ENCODE assay signal across 8 cellular contexts in the genomic region with DNA sequence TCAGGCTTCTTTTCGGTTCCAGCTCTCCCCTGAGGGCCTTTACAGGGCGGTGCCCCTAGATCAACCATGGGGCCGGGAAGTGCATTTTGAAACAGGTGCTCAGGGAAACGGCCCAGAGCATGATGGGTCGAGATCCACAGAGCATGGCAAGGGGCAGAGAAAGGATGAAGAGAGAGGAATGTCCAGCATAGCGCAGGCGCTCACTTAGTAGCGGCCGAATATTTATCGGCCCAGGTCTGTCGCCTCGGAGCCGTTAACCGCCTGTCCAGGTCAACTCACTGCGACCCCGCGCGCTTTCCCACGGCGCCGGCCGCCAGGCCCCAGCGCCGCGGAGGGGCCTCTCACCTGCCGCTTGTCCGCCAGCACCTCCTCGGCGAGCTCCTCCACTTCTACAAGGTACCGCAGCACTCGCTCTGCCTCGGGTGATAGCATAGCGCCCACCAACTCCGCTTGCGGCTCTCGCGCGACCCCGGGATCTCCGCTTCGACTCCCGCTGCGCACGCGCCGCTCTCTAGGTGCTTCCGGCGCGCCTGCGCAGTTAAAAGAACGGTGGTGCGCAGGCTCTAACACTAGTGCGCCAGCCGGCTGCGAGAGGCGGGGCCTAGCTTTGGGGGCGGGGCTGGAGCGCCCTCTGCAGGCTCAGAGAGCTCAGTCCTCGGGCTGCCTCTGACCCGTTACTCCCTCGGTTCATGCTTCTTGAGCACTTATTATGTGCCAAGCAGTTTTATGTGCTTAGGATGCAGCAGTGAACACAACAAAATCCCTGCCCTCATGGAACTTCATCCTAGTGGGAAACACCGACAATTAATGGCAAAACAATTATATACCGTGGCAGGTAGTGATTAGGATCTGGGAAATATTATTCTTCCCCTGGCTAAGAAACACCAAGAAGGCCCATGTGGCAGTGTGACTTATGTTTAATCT. TPM values are rescaled to one million over a fixed set of nuclear protein-coding genes. Genes with fewer than 3 reads are reported as not detected.
DNase-seq lines count a peak whose midpoint lies in the region; ATAC-seq, FAIRE-seq and TF ChIP-seq lines count a peak whose summit lies in the region.

A gene (minus strand): TSS at position 517 of the 924 bp plus-strand sequence. CDS start 85 bp downstream, at position 432.

- ATAC-seq in GM21367 (IDR thresholded peaks at IDR 0.05; ENCODE audit: unreplicated experiment), result peak; percentile 80

- no peak within 1 kb of the TSS for H2BK120ac ChIP-seq in H1 (replicated peaks; ENCODE audit: low read depth, low read length)
- H2BK120ac ChIP-seq in mesenchymal stem cell (ENCODE audit: low read depth, low read length), result peak within 1 kb of the TSS; percentile 19

- H3K9ac ChIP-seq in H1 (replicated peaks in 1 of 4; ENCODE audit: extremely low read depth in 1 of 4, low read depth in 3 of 4, low read length in 3 of 4) (peak within 1 kb of the TSS; percentile 73 to 84 (median 77)), mesenchymal stem cell (ENCODE audit: low read length) (peak within 1 kb of the TSS; percentile 94)

- FAIRE-seq in H1 (lab: Jason Lieb, UNC), result peak; percentile 89

- POLR2A ChIA-PET in H1 (lab: Charles Lee; ENCODE audit: partially characterized antibody), result interaction anchor here (0.6 to 2.2 kb wide), 16 partner anchors 9 to 101 kb away, joined by 3 to 15 read pairs (median 4); no protein-coding TSS in a partner anchor

- H3K79me2 ChIP-seq in H1 (ENCODE audit: control insufficient read depth in 1 of 2, insufficient read depth in 2 of 2, low read length in 2 of 2), result peaks cover 7 to 21% of the 10 kb centered on the region in 2 experiments; a peak in 3 of 4 replicates

- H2AK5ac ChIP-seq in H1 (ENCODE audit: low read depth, low read length), result no peak within 1 kb of the TSS
- no peak within 1 kb of the TSS for H2AK5ac ChIP-seq in mesenchymal stem cell (ENCODE audit: low read length, severe bottlenecking)

- H3K27ac ChIP-seq in H1 (ENCODE audit: low read depth, low read length) (peak within 1 kb of the TSS; percentile 22), mesenchymal stem cell (ENCODE audit: low read length, poor library complexity, severe bottlenecking) (no peak within 1 kb of the TSS)

- H3K79me1 ChIP-seq in H1 (ENCODE audit: low read depth, low read length), result no peaks in the 10 kb centered on the region; the same call in 1 of the 2 replicates
- peaks cover 28% of the 10 kb centered on the region for H3K79me1 ChIP-seq in mesenchymal stem cell (replicated peaks; ENCODE audit: low read length, poor library complexity, severe bottlenecking)

- H2AFZ ChIP-seq in H1 (ENCODE audit: low read length) (peak within 1 kb of the TSS; percentile 41; the same call in 1 of the 2 replicates), mesenchymal stem cell (ENCODE audit: low read depth, low read length) (peak within 1 kb of the TSS; percentile 77)

- no peak within 1 kb of the TSS for H3K14ac ChIP-seq in H1 (ENCODE audit: insufficient read length)
- peak within 1 kb of the TSS in 1 of 2 experiments; percentile 46 for H3K14ac ChIP-seq in mesenchymal stem cell (ENCODE audit: low read length in 2 of 2)

- H3K27me3 ChIP-seq in H1 (replicated peaks in 1 of 4; ENCODE audit: control insufficient read depth in 3 of 4, extremely low read depth in 1 of 4, insufficient read depth in 3 of 4, low read length in 3 of 4) (no peaks in the 10 kb centered on the region), mesenchymal stem cell (ENCODE audit: control insufficient read depth in 1 of 2, insufficient read depth in 1 of 2, low read length in 2 of 2) (peaks cover 24 to 28% of the 10 kb centered on the region in 2 experiments)

- H2BK12ac ChIP-seq in H1 (ENCODE audit: low read depth, low read length), result no peak within 1 kb of the TSS
- H2BK12ac ChIP-seq in mesenchymal stem cell (ENCODE audit: low read length in 2 of 2), result no peak within 1 kb of the TSS

- H2BK15ac ChIP-seq in H1 (ENCODE audit: low read length), result no peak within 1 kb of the TSS
- no peak within 1 kb of the TSS for H2BK15ac ChIP-seq in mesenchymal stem cell (ENCODE audit: low read depth, poor library complexity, severe bottlenecking)

- H4K5ac ChIP-seq in H1 (ENCODE audit: insufficient read length, low read depth, low read length), result no peak within 1 kb of the TSS

- peaks cover 0 to 6% (median 1%) of the 10 kb centered on the region in 4 experiments; a peak in 3 of 7 replicates for H3K4me1 ChIP-seq in H1 (replicated peaks in 1 of 4; ENCODE audit: control insufficient read depth in 3 of 4, insufficient read depth in 4 of 4, low read length in 3 of 4)
- peaks cover 4% of the 10 kb centered on the region for H3K4me1 ChIP-seq in mesenchymal stem cell (ENCODE audit: control insufficient read depth, insufficient read depth, low read depth, low read length)

- H3K23ac ChIP-seq in H1 (ENCODE audit: insufficient read length) (no peak within 1 kb of the TSS), mesenchymal stem cell (ENCODE audit: low read length in 2 of 2) (peak within 1 kb of the TSS in 1 of 2 experiments; percentile 6)

- H3K9me3 ChIP-seq in H1 (ENCODE audit: insufficient read depth in 2 of 2, low read depth in 1 of 2, low read length in 1 of 2) (peaks cover 2 to 6% of the 10 kb centered on the region in 2 experiments), mesenchymal stem cell (ENCODE audit: control insufficient read depth, low read length) (peaks cover 6% of the 10 kb centered on the region)

- TF ChIP-seq EP300 in H1 (IDR thresholded peaks at IDR 0.05; ENCODE audit: borderline replicate concordance in 1 of 2, low read depth in 2 of 2, low read length in 2 of 2), result no peak

- peaks cover 2% of the 10 kb centered on the region; the same call in 1 of the 2 replicates for H3K23me2 ChIP-seq in H1 (ENCODE audit: low read depth, low read length)

- H3K18ac ChIP-seq in H1 (ENCODE audit: extremely low read depth, low read length), result peak within 1 kb of the TSS; percentile 60
- peak within 1 kb of the TSS; percentile 30 to 78 for H3K18ac ChIP-seq in mesenchymal stem cell (ENCODE audit: low read depth in 1 of 2, low read length in 2 of 2)

- H2BK5ac ChIP-seq in H1 (ENCODE audit: low read depth, low read length) (no peak within 1 kb of the TSS), mesenchymal stem cell (ENCODE audit: low read depth, low read length, poor library complexity, severe bottlenecking) (peak within 1 kb of the TSS; percentile 35)

- H3K4me2 ChIP-seq in H1 (ENCODE audit: insufficient read depth in 1 of 2, low read depth in 2 of 2, low read length in 2 of 2) (peak within 1 kb of the TSS; percentile 67 to 92), mesenchymal stem cell (ENCODE audit: low read length, poor library complexity, severe bottlenecking) (peak within 1 kb of the TSS; percentile 89)

- H3K36me3 ChIP-seq in H1 (ENCODE audit: control insufficient read depth in 2 of 4, insufficient read depth in 4 of 4, low read length in 3 of 4) (peaks cover 17 to 28% (median 25%) of the 10 kb centered on the region in 4 experiments), mesenchymal stem cell (ENCODE audit: control insufficient read depth in 1 of 2, insufficient read depth in 2 of 2, low read depth in 1 of 2, low read length in 2 of 2) (peaks cover 23 to 26% of the 10 kb centered on the region in 2 experiments)

- no peak within 1 kb of the TSS for H2BK20ac ChIP-seq in H1 (ENCODE audit: low read length)

- TF ChIP-seq CTCF in H1 (IDR thresholded peaks at IDR 0.05; ENCODE audit: control extremely low read depth in 1 of 3, insufficient read depth in 1 of 3, low read depth in 1 of 3, low read length in 3 of 3), result peak; percentile 95 to 99 (median 97)

- H4K8ac ChIP-seq in H1 (ENCODE audit: extremely low read depth, insufficient read depth, low read length) (peak within 1 kb of the TSS; percentile 57; the same call in 1 of the 2 replicates), mesenchymal stem cell (ENCODE audit: low read length) (peak within 1 kb of the TSS; percentile 91)

- peaks cover 4 to 6% of the 10 kb centered on the region in 2 experiments for H4K20me1 ChIP-seq in H1 (replicated peaks in 1 of 2; ENCODE audit: control insufficient read depth in 1 of 2, insufficient read depth in 2 of 2, low read length in 2 of 2)

- DNase-seq in D341Med (ENCODE audit: low spot score) (peak; percentile 99), HT1080 (ENCODE audit: low read depth) (peak; percentile 91), H1 (ENCODE audit: low read depth in 1 of 2, low spot score in 2 of 2) (peak; percentile 94 to 99), mesenchymal stem cell (peak; percentile 97)
- DNase-seq in NK-92 treated with Interleukin-12 subunit alpha and Interleukin-12 subunit beta, amount 100 ng/mL, for 24 hours (lab: John Stamatoyannopoulos, UW), result peak; percentile 91
- peak; percentile 99 for DNase-seq in activated CD8-positive, alpha-beta memory T cell treated with anti-CD3 and anti-CD28 coated beads for 24 hours
- DNase-seq in stimulated activated CD8-positive, alpha-beta memory T cell treated with anti-CD3 and anti-CD28 coated beads, Interleukin-12 subunit alpha, Interleukin-12 subunit beta, amount 100 ng/mL, for 24 hours (ENCODE audit: extremely low read depth), result peak; percentile 88

- H3K4me3 ChIP-seq in H1 (ENCODE audit: extremely low read depth in 1 of 4, insufficient read depth in 2 of 4, low read depth in 3 of 4, low read length in 4 of 4), result peak within 1 kb of the TSS; percentile 51 to 97 (median 89)
- H3K4me3 ChIP-seq in mesenchymal stem cell (ENCODE audit: insufficient read depth in 1 of 2, low read depth in 1 of 2, low read length in 2 of 2), result peak within 1 kb of the TSS; percentile 72 to 94

- TF ChIP-seq RAD21 in H1 (IDR thresholded peaks at IDR 0.05 in 1 of 2, conservative IDR thresholded peaks at IDR 0.05 in 1 of 2; ENCODE audit: low read depth in 2 of 2, low read length in 2 of 2), result peak; percentile 93 to 98

- 2% methylated on average over 63 of the region's 63 CpGs; no CpG with 5 or more reads in 1 of the 2 experiments for WGBS in H1 (ENCODE audit: extremely low coverage in 1 of 2, insufficient coverage in 1 of 2, insufficient read length in 1 of 2, insufficient replicate concordance in 2 of 2, low coverage in 1 of 2, low lambda C conversion rate in 2 of 2, missing lambda C conversion rate in 1 of 2), 2 experiments
- under 1% methylated on average over 62 of the region's 63 CpGs for WGBS in mesenchymal stem cell

- peak; percentile 77 to 91 for TF ChIP-seq POLR2A in H1 (IDR thresholded peaks at IDR 0.05; ENCODE audit: control extremely low read depth in 1 of 2, low read depth in 2 of 2, low read length in 2 of 2)

- no peak within 1 kb of the TSS for H4K91ac ChIP-seq in H1 (replicated peaks; ENCODE audit: insufficient read length, low read length)
- peak within 1 kb of the TSS; percentile 41 for H4K91ac ChIP-seq in mesenchymal stem cell (ENCODE audit: low read length)

- CTCF ChIA-PET in H1 (lab: Charles Lee; ENCODE audit: partially characterized antibody), result interaction anchor here (0.6 to 8.3 kb wide), 48 partner anchors 8 to 140 kb away, joined by 3 to 88 read pairs (median 4); no protein-coding TSS in a partner anchor

- H3K4ac ChIP-seq in H1 (replicated peaks; ENCODE audit: insufficient read length, low read depth, low read length), result peak within 1 kb of the TSS; percentile 30
- H3K4ac ChIP-seq in mesenchymal stem cell (ENCODE audit: low read depth in 1 of 2, low read length in 2 of 2), result peak within 1 kb of the TSS; percentile 62 to 73

- peak within 1 kb of the TSS; percentile 16 for H3K56ac ChIP-seq in H1 (replicated peaks; ENCODE audit: insufficient read length, low read depth, low read length)

RNA-seq across cellular contexts. Expression of the gene that starts here (rescaled TPM):
- total RNA-seq in HT1080 (2014; rRNA removed; shearing (Covaris generic)), result 10.6 and 10.9 TPM in 2 replicates
- 17.2 and 21.3 TPM in 2 replicates for polyA plus RNA-seq in HT1080 (2015; cell fraction: cytosol; rRNA removed)
- 8.6 and 10.0 TPM in 2 replicates for polyA plus RNA-seq in HT1080 (2015; cell fraction: nucleus; rRNA removed)
- total RNA-seq in H1 (2021; fragmentation: NEBNext Ultra II Directional; extraction: Animal tissue kit (Norgen Biotek cat#: 25700)), result 14.2 and 14.5 TPM in 2 replicates
- 20.1 and 20.8 TPM in 2 replicates for polyA plus RNA-seq in H1 (2011; rRNA removed)
- polyA plus RNA-seq in H1 (2011; cell fraction: cytosol; rRNA removed), result 26.4 TPM
- polyA plus RNA-seq in H1 (2011; cell fraction: nucleus; rRNA removed), result 15.8 TPM
- 25.2 to 36.8 TPM (median 30.7 TPM) in 4 replicates for polyA plus RNA-seq in H1 (2012, experiment 1 of 2)
- polyA plus RNA-seq in H1 (2012, experiment 2 of 2), result 22.0 TPM
- polyA plus RNA-seq in H1 (2013, experiment 1 of 2), result 10.7 TPM
- polyA plus RNA-seq in H1 (2013, experiment 2 of 2), result 11.2 TPM
- 6.0 and 7.3 TPM in 2 replicates for polyA minus RNA-seq in H1 (2011; rRNA and poly(A)+ RNA removed)
- polyA minus RNA-seq in H1 (2011; cell fraction: cytosol; rRNA and poly(A)+ RNA removed), result 8.3 TPM
- polyA minus RNA-seq in H1 (2011; cell fraction: nucleus; rRNA and poly(A)+ RNA removed), result 5.7 TPM
- polyA plus RNA-seq in mesenchymal stem cell (2013, experiment 1 of 2), result 10.6 TPM
- polyA plus RNA-seq in mesenchymal stem cell (2013, experiment 2 of 2), result 11.3 TPM
